13 cellular contexts compared by ENCODE assay signal in genomic region chr2:98828793-98829371, GRCh38.
DNase-seq lines count a peak whose midpoint lies in the region; ATAC-seq and TF ChIP-seq lines count a peak whose summit lies in the region.
"Had no signal": no experiment of that assay in that cellular context is flagged by ENCODE, and none has a peak within 500 bp of the region (broad histone marks: within the 10 kb centered on the region; RNA-seq: fewer than 3 reads in every experiment).

No MANE protein-coding gene starts in this region.

- H3K9me3 ChIP-seq in neutrophil = no peaks in the 10 kb centered on the region
- no peaks in the 10 kb centered on the region for H3K9me3 ChIP-seq in ascending aorta

- peak overlapping the region; percentile 25 for H3K4me3 Mint-ChIP-seq in activated T-cell treated with anti-CD3 and anti-CD28 coated beads, Interleukin-2, amount 50 U/mL, for 4 hours
- H3K4me3 Mint-ChIP-seq: activated B cell treated with CpG ODN at 0.5 μM for 24 hours, memory B cell had no signal

- peak overlapping the region; percentile 46 for H3K27ac ChIP-seq in VCaP
- peak overlapping the region; percentile 81 for H3K27ac ChIP-seq in neutrophil
- no peak overlapping the region for H3K27ac ChIP-seq in ascending aorta

- in situ Hi-C loops in KBM-7 (cut with MboI; ENCODE audit: low pct_unique_long_range_greater_than_20kb, low sequenced_read_pairs) = loop anchor here (25.0 kb wide), 1 partner anchor 192 kb away; no protein-coding TSS in a partner anchor

- H3K36me3 ChIP-seq in neutrophil (no peaks in the 10 kb centered on the region), ascending aorta (no peaks in the 10 kb centered on the region)

- intact Hi-C loops in ascending aorta (cut with DNase I) = no loop called here

- H3K9me3 Mint-ChIP-seq in activated T-cell treated with anti-CD3 and anti-CD28 coated beads, Interleukin-2, amount 50 U/mL, for 4 hours = no peaks in the 10 kb centered on the region
- H3K9me3 Mint-ChIP-seq: activated B cell treated with CpG ODN at 0.5 μM for 24 hours, memory B cell had no signal

- H3K27me3 ChIP-seq in neutrophil = no peaks in the 10 kb centered on the region
- H3K27me3 ChIP-seq in ascending aorta = no peaks in the 10 kb centered on the region

- ATAC-seq in activated T-cell treated with anti-CD3 and anti-CD28 coated beads, Interleukin-2, amount 50 U/mL, for 4 hours = peak in 1 of 2 donors; percentile 11
- ATAC-seq in GM18519 (IDR thresholded peaks at IDR 0.05; ENCODE audit: low FRiP score, unreplicated experiment) = no peak

- H3K36me3 Mint-ChIP-seq in activated T-cell treated with anti-CD3 and anti-CD28 coated beads, Interleukin-2, amount 50 U/mL, for 4 hours (ENCODE audit: insufficient read depth) = no peaks in the 10 kb centered on the region
- H3K36me3 Mint-ChIP-seq: memory B cell had no signal

- peaks cover 60% of the 10 kb centered on the region for H3K4me1 Mint-ChIP-seq in activated T-cell treated with anti-CD3 and anti-CD28 coated beads, Interleukin-2, amount 50 U/mL, for 4 hours (ENCODE audit: low read depth)

- TF ChIP-seq CTCF in VCaP (conservative IDR thresholded peaks at IDR 0.05) (no peak), neutrophil (IDR thresholded peaks at IDR 0.05) (no peak), ascending aorta (IDR thresholded peaks at IDR 0.05) (no peak)

- H3K4me1 ChIP-seq in neutrophil (ENCODE audit: control insufficient read depth in 1 of 2, insufficient read depth in 1 of 2, low read depth in 1 of 2, low read length in 1 of 2) (peaks cover 66 to 68% of the 10 kb centered on the region in 2 experiments), ascending aorta (peaks cover 0 to under 1% of the 10 kb centered on the region in 2 donors)

- peak overlapping the region in 1 of 2 experiments; percentile 32 for H3K4me3 ChIP-seq in neutrophil (ENCODE audit: low read depth in 1 of 2, low read length in 1 of 2)
- no peak overlapping the region for H3K4me3 ChIP-seq in ascending aorta

- no peak for DNase-seq in activated T-cell treated with anti-CD3 and anti-CD28 coated beads, Interleukin-2, amount 50 U/mL, for 4 hours
- no peak for DNase-seq in activated T-cell treated with anti-CD3 and anti-CD28 coated beads, Interleukin-2, amount 50 U/mL, for 48 hours
- DNase-seq in KBM-7 (peak; percentile 64), middle frontal gyrus (ENCODE audit: extremely low spot score, low spot score) (no peak), ascending aorta (ENCODE audit: low spot score in 2 of 2) (no peak)
- DNase-seq: activated B cell treated with CpG ODN at 0.5 μM for 24 hours; Karpas-422; NCI-H2227 treated with DMSO at 0.1 percent for 48 hours; stimulated activated CD8-positive, alpha-beta memory T cell treated with anti-CD3 and anti-CD28 coated beads, Interleukin-4, amount 100 ng/mL, for 48 hours had no signal

- H3K27me3 Mint-ChIP-seq in activated T-cell treated with anti-CD3 and anti-CD28 coated beads, Interleukin-2, amount 50 U/mL, for 4 hours (ENCODE audit: low read depth) = no peaks in the 10 kb centered on the region
- H3K27me3 Mint-ChIP-seq: activated B cell treated with CpG ODN at 0.5 μM for 24 hours, memory B cell had no signal

Comparison
In these comparisons a context has a peak if more than half of its experiments do, and no peak if none do; other contexts are left out.
1. H3K27ac ChIP-seq: peak in VCaP (single experiment) and neutrophil (single experiment); none in ascending aorta (0 of 2).